ENCODE assay signal across 8 cellular contexts in the genomic region with DNA sequence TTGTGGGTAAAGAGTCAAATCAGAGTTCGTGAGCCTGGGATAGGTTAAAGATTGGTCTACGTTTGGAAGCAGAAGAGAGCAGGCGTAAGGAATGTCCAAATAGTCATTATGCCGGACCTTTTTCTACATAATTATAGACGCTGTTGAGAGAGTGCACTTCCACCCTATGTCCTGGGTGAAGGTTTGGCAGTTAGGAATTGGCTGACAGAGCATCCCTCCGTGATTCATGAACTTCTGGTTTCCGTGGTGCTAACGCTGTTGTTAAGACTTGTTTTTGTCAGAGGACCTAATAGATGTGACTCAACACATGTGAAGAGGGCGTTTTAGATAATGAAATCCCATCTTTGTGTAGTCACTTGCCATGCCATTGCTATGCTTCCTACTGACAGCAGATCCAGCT. TPM values are rescaled to one million over a fixed set of nuclear protein-coding genes. Genes with fewer than 3 reads are reported as not detected.
DNase-seq lines count a peak whose midpoint lies in the region; ATAC-seq, FAIRE-seq and TF ChIP-seq lines count a peak whose summit lies in the region.

No MANE protein-coding gene starts in this region.

- peak overlapping the region; percentile 95 for H3K4me3 Mint-ChIP-seq in activated T-helper 17 cell treated with anti-CD3 and anti-CD28 coated beads, Interleukin-2, amount 50 U/mL, for 72 hours

- H3K9me3 Mint-ChIP-seq in activated T-helper 17 cell treated with anti-CD3 and anti-CD28 coated beads, Interleukin-2, amount 50 U/mL, for 72 hours, result no peaks in the 10 kb centered on the region

- peaks cover 95% of the 10 kb centered on the region for H3K36me3 Mint-ChIP-seq in activated T-helper 17 cell treated with anti-CD3 and anti-CD28 coated beads, Interleukin-2, amount 50 U/mL, for 72 hours (ENCODE audit: low read depth)

- H3K27me3 Mint-ChIP-seq in activated T-helper 17 cell treated with anti-CD3 and anti-CD28 coated beads, Interleukin-2, amount 50 U/mL, for 72 hours, result no peaks in the 10 kb centered on the region

- no peaks in the 10 kb centered on the region for H3K36me3 ChIP-seq in BE2C
- H3K36me3 ChIP-seq in HUES64 (ENCODE audit: insufficient read depth, low read length), result peaks cover 63% of the 10 kb centered on the region
- H3K36me3 ChIP-seq in hepatocyte (replicated peaks; ENCODE audit: insufficient read depth, low read depth), result no peaks in the 10 kb centered on the region
- H3K36me3 ChIP-seq in small intestine (ENCODE audit: control insufficient read depth in 2 of 2, insufficient read depth in 2 of 2, low read length in 2 of 2), result peaks cover 4 to 6% of the 10 kb centered on the region in 2 donors

- H3K79me2 ChIP-seq in hepatocyte, result peaks cover 73% of the 10 kb centered on the region

- H3K4me3 ChIP-seq in BE2C (ENCODE audit: low read depth, low read length) (peak overlapping the region; percentile 87), HUES64 (ENCODE audit: low read length) (peak overlapping the region; percentile 98), hepatocyte (peak overlapping the region; percentile 90), small intestine (ENCODE audit: low read depth in 1 of 2, low read length in 2 of 2) (peak overlapping the region; percentile 83 to 91)

- no peaks in the 10 kb centered on the region for H3K9me2 ChIP-seq in hepatocyte (replicated peaks; ENCODE audit: insufficient read depth)

- ATAC-seq in activated T-helper 17 cell treated with anti-CD3 and anti-CD28 coated beads, Interleukin-2, amount 50 U/mL, for 72 hours (replicated peaks), result peak; percentile 83
- ATAC-seq in GM21529 (IDR thresholded peaks at IDR 0.05; ENCODE audit: unreplicated experiment) (no peak), GM21786 (IDR thresholded peaks at IDR 0.05; ENCODE audit: unreplicated experiment) (no peak), GM21528 (IDR thresholded peaks at IDR 0.05; ENCODE audit: low FRiP score, unreplicated experiment) (no peak)

- TF ChIP-seq CTCF in BE2C (IDR thresholded peaks at IDR 0.05; ENCODE audit: low read depth, low read length) (no peak), hepatocyte (IDR thresholded peaks at IDR 0.05; ENCODE audit: poor library complexity) (no peak)

- FAIRE-seq in small intestine (lab: Jason Lieb, UNC), result no peak

- H3K27me3 ChIP-seq in BE2C (no peaks in the 10 kb centered on the region), HUES64 (ENCODE audit: insufficient read depth, low read length) (no peaks in the 10 kb centered on the region), hepatocyte (no peaks in the 10 kb centered on the region), small intestine (ENCODE audit: control insufficient read depth in 2 of 2, insufficient read depth in 2 of 2, low read length in 2 of 2) (no peaks in the 10 kb centered on the region)

- peak overlapping the region; percentile 95 for H3K4me2 ChIP-seq in hepatocyte

- H3K4me1 Mint-ChIP-seq in activated T-helper 17 cell treated with anti-CD3 and anti-CD28 coated beads, Interleukin-2, amount 50 U/mL, for 72 hours, result peaks cover 25% of the 10 kb centered on the region

- no peak for DNase-seq in BE2C
- DNase-seq in hepatocyte (ENCODE audit: low spot score), result peak; percentile 19
- peak; percentile 20 for DNase-seq in small intestine

- peak overlapping the region; percentile 97 for H2AFZ ChIP-seq in hepatocyte

- H3K27ac Mint-ChIP-seq in activated T-helper 17 cell treated with anti-CD3 and anti-CD28 coated beads, Interleukin-2, amount 50 U/mL, for 72 hours, result peak overlapping the region; percentile 98

- H3K9me3 ChIP-seq in BE2C, result no peaks in the 10 kb centered on the region
- H3K9me3 ChIP-seq in HUES64 (ENCODE audit: insufficient read depth, low read depth, low read length), result no peaks in the 10 kb centered on the region
- no peaks in the 10 kb centered on the region for H3K9me3 ChIP-seq in hepatocyte (ENCODE audit: low read depth)
- H3K9me3 ChIP-seq in small intestine (ENCODE audit: control insufficient read depth, low read depth), result no peaks in the 10 kb centered on the region

- H3K4me1 ChIP-seq in BE2C (no peaks in the 10 kb centered on the region), HUES64 (ENCODE audit: insufficient read depth, low read length) (peaks cover 8% of the 10 kb centered on the region; the same call in 1 of the 2 replicates), hepatocyte (ENCODE audit: insufficient read depth) (peaks cover 28% of the 10 kb centered on the region), small intestine (ENCODE audit: control insufficient read depth in 2 of 2, insufficient read depth in 1 of 2, low read depth in 1 of 2, low read length in 1 of 2) (peaks cover 0 to 16% of the 10 kb centered on the region in 2 donors)

- H3K27ac ChIP-seq in HUES64 (ENCODE audit: low read depth, low read length) (no peak overlapping the region), hepatocyte (peak overlapping the region; percentile 92), small intestine (ENCODE audit: low read depth in 1 of 2, low read length in 1 of 2) (peak overlapping the region in 1 of 2 donors; percentile 62)

- H4K20me1 ChIP-seq in hepatocyte (ENCODE audit: insufficient read depth, poor library complexity, severe bottlenecking), result peaks cover 17% of the 10 kb centered on the region

- 52% methylated on average over 9 of the region's 9 CpGs for WGBS in HUES64
- 26% methylated on average over 9 of the region's 9 CpGs for WGBS in hepatocyte (ENCODE audit: low lambda C conversion rate, missing lambda C conversion rate)
- 4 to 14% (median 8%) methylated on average over 9 of the region's 9 CpGs for WGBS in small intestine, 3 donors

- peak overlapping the region; percentile 95 for H3K9ac ChIP-seq in HUES64 (ENCODE audit: low read depth, low read length)

RNA-seq across cellular contexts. Expression of a gene that starts 1.1 kb away (rescaled TPM):
- polyA plus RNA-seq in BE2C (2012; ENCODE audit: insufficient read depth, insufficient read length, low read depth), result 16.9 TPM
- 22.1 TPM for polyA plus RNA-seq in HUES64 (2013, experiment 1 of 2)
- 25.7 TPM for polyA plus RNA-seq in HUES64 (2013, experiment 2 of 2)
- 10 to 100 TPM; 31.5 to 37.0 TPM for total RNA-seq in activated T-helper 17 cell treated with anti-CD3 and anti-CD28 coated beads, Interleukin-2, amount 50 U/mL, for 72 hours
- total RNA-seq in hepatocyte, result 26.3 and 28.8 TPM in 2 replicates
- polyA plus RNA-seq in hepatocyte, result 7.6 and 9.2 TPM in 2 replicates
- polyA plus RNA-seq in small intestine, result 1 to 10 TPM; 5.9 to 9.8 (median 9.4) TPM

RNA-seq across cellular contexts. Expression of a gene that starts 1.2 kb away (rescaled TPM):
- 9.2 TPM for polyA plus RNA-seq in BE2C (2012; ENCODE audit: insufficient read depth, insufficient read length, low read depth)
- polyA plus RNA-seq in HUES64 (2013, experiment 1 of 2), result 17.0 TPM
- polyA plus RNA-seq in HUES64 (2013, experiment 2 of 2), result 16.5 TPM
- total RNA-seq in activated T-helper 17 cell treated with anti-CD3 and anti-CD28 coated beads, Interleukin-2, amount 50 U/mL, for 72 hours, result 10 to 100 TPM; 16.5 to 19.7 TPM
- 21.4 and 21.5 TPM in 2 replicates for total RNA-seq in hepatocyte
- polyA plus RNA-seq in hepatocyte (13.4 and 15.8 TPM in 2 replicates), small intestine (1 to 10 TPM; 6.8 to 9.0 (median 7.2) TPM)
